1 cellular context compared by ENCODE assay signal in genomic region chr9:93953492-93954435, GRCh38.
TF ChIP-seq lines count a peak whose summit lies in the region.

No MANE protein-coding gene starts in this region.

TF ChIP-seq in WTC11, 78 proteins besides CTCF, POLR2A, EP300 and RAD21 (continued from another document):
- TF ChIP-seq NR3C1 (CRISPR knock-in tag; conservative IDR thresholded peaks at IDR 0.05; ENCODE audit: low read depth) (no peak), KAT7 (CRISPR knock-in tag; IDR thresholded peaks at IDR 0.05; ENCODE audit: borderline replicate concordance) (no peak), AFF4 (CRISPR knock-in tag; IDR thresholded peaks at IDR 0.05; ENCODE audit: borderline replicate concordance) (no peak)
- TF ChIP-seq, protein P1, sequence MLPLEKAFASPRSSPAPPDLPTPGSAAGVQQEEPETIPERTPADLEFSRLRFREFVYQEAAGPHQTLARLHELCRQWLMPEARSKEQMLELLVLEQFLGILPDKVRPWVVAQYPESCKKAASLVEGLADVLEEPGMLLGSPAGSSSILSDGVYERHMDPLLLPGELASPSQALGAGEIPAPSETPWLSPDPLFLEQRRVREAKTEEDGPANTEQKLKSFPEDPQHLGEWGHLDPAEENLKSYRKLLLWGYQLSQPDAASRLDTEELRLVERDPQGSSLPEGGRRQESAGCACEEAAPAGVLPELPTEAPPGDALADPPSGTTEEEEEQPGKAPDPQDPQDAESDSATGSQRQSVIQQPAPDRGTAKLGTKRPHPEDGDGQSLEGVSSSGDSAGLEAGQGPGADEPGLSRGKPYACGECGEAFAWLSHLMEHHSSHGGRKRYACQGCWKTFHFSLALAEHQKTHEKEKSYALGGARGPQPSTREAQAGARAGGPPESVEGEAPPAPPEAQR (CRISPR knock-in tag; IDR thresholded peaks at IDR 0.05): no peak
